Comparison of ENCODE assay signal across 33 cellular contexts in genomic region chrX:35499071-35499862, GRCh38.
"Had no signal": no experiment of that assay in that cellular context is flagged by ENCODE, and none has a peak within 500 bp of the region (broad histone marks: within the 10 kb centered on the region; RNA-seq: fewer than 3 reads in every experiment).

No MANE protein-coding gene starts in this region.

- ATAC-seq: activated CD8-positive, alpha-beta T cell treated with anti-CD3 and anti-CD28 coated beads for 36 hours; activated naive CD4-positive, alpha-beta T cell treated with anti-CD3 and anti-CD28 coated beads, Interleukin-2, amount 50 U/mL, for 72 hours; activated T-cell treated with anti-CD3 and anti-CD28 coated beads, Interleukin-2, amount 50 U/mL, for 4 hours; activated T-cell treated with anti-CD3 and anti-CD28 coated beads, Interleukin-2, amount 50 U/mL, for 72 hours; activated T-helper 17 cell treated with anti-CD3 and anti-CD28 coated beads, Interleukin-2, amount 50 U/mL, for 72 hours; body of pancreas had no signal

- H3K4me1 Mint-ChIP-seq: activated B cell treated with CpG ODN at 0.5 μM for 24 hours; activated CD4-positive, alpha-beta T cell treated with anti-CD3 and anti-CD28 coated beads, Interleukin-2, amount 10 ng/mL, durations not matched to agents 24 days and 14 days; activated naive CD8-positive, alpha-beta T cell treated with anti-CD3 and anti-CD28 coated beads for 36 hours; activated T-helper 17 cell treated with anti-CD3 and anti-CD28 coated beads, Interleukin-2, amount 50 U/mL, for 72 hours had no signal

- H3K36me3 Mint-ChIP-seq: activated CD4-positive, alpha-beta memory T cell treated with anti-CD3 and anti-CD28 coated beads for 36 hours; activated naive CD4-positive, alpha-beta T cell treated with anti-CD3 and anti-CD28 coated beads, Interleukin-2, amount 50 U/mL, for 72 hours; activated naive CD8-positive, alpha-beta T cell treated with anti-CD3 and anti-CD28 coated beads for 36 hours had no signal

- H3K9me3 Mint-ChIP-seq: activated B cell treated with CpG ODN at 0.5 μM for 24 hours; activated CD4-positive, alpha-beta memory T cell treated with anti-CD3 and anti-CD28 coated beads for 36 hours; activated CD4-positive, alpha-beta T cell treated with anti-CD3 and anti-CD28 coated beads, Interleukin-2, amount 10 ng/mL, durations not matched to agents 24 days and 14 days; activated naive CD4-positive, alpha-beta T cell treated with anti-CD3 and anti-CD28 coated beads, Interleukin-2, amount 50 U/mL, for 72 hours; activated naive CD8-positive, alpha-beta T cell treated with anti-CD3 and anti-CD28 coated beads for 36 hours; activated T-cell treated with anti-CD3 and anti-CD28 coated beads, Interleukin-2, amount 50 U/mL, for 4 hours; T-helper 2 cell treated with Interferon-gamma antibody and Interleukin-4, amounts not matched to agents 5 μg/mL and 100 μg/mL, for 36 hours had no signal

- H3K4me3 Mint-ChIP-seq: activated B cell treated with CpG ODN at 0.5 μM for 24 hours; activated CD4-positive, alpha-beta memory T cell treated with anti-CD3 and anti-CD28 coated beads for 36 hours; activated CD4-positive, alpha-beta T cell treated with anti-CD3 and anti-CD28 coated beads, Interleukin-2, amount 10 ng/mL, durations not matched to agents 24 days and 14 days; activated CD8-positive, alpha-beta T cell treated with anti-CD3 and anti-CD28 coated beads for 36 hours; activated naive CD4-positive, alpha-beta T cell treated with anti-CD3 and anti-CD28 coated beads for 36 hours; activated naive CD8-positive, alpha-beta T cell treated with anti-CD3 and anti-CD28 coated beads for 36 hours; activated T-cell treated with anti-CD3 and anti-CD28 coated beads, Interleukin-2, amount 50 U/mL, for 4 hours; activated T-cell treated with anti-CD3 and anti-CD28 coated beads, Interleukin-2, amount 50 U/mL, for 72 hours; activated T-helper 1 cell treated with anti-CD3 and anti-CD28 coated beads, Interleukin-12 subunit alpha, Interleukin-12 subunit beta, Interleukin-2, Interleukin-4 antibody, amounts not matched to agents 30 ng/mL and 10 ng/mL and 1 ng/mL, durations not matched to agents 14 hours and 24 hours and 36 hours; activated T-helper 17 cell treated with anti-CD3 and anti-CD28 coated beads, Interleukin-2, amount 50 U/mL, for 72 hours; T-helper 1 cell treated with Interleukin-12 subunit alpha and Interleukin-12 subunit beta and Interleukin-4 antibody, amounts not matched to agents 30 μg/mL and 1 μg/mL, for 36 hours; T-helper 2 cell treated with Interferon-gamma antibody and Interleukin-4, amounts not matched to agents 5 μg/mL and 100 μg/mL, for 36 hours had no signal

- H3K27me3 Mint-ChIP-seq: activated B cell treated with CpG ODN at 0.5 μM for 24 hours; activated CD4-positive, alpha-beta memory T cell treated with anti-CD3 and anti-CD28 coated beads for 36 hours; activated CD4-positive, alpha-beta T cell treated with anti-CD3 and anti-CD28 coated beads, Interleukin-2, amount 10 ng/mL, durations not matched to agents 24 days and 14 days; activated CD8-positive, alpha-beta T cell treated with anti-CD3 and anti-CD28 coated beads for 36 hours; activated naive CD8-positive, alpha-beta T cell treated with anti-CD3 and anti-CD28 coated beads for 36 hours; activated T-helper 17 cell treated with anti-CD3 and anti-CD28 coated beads, Interleukin-2, amount 50 U/mL, for 72 hours had no signal

- H3K36me3 ChIP-seq: adrenal gland, brain microvascular endothelial cell, breast epithelium, colonic mucosa had no signal

- H3K27ac Mint-ChIP-seq: activated B cell treated with CpG ODN at 0.5 μM for 24 hours; activated CD4-positive, alpha-beta memory T cell treated with anti-CD3 and anti-CD28 coated beads for 36 hours; activated CD4-positive, alpha-beta T cell treated with anti-CD3 and anti-CD28 coated beads, Interleukin-2, amount 10 ng/mL, durations not matched to agents 24 days and 14 days; activated CD8-positive, alpha-beta T cell treated with anti-CD3 and anti-CD28 coated beads for 36 hours; activated naive CD4-positive, alpha-beta T cell treated with anti-CD3 and anti-CD28 coated beads for 36 hours; activated naive CD4-positive, alpha-beta T cell treated with anti-CD3 and anti-CD28 coated beads, Interleukin-2, amount 50 U/mL, for 72 hours; activated naive CD8-positive, alpha-beta T cell treated with anti-CD3 and anti-CD28 coated beads for 36 hours; activated T-cell treated with anti-CD3 and anti-CD28 coated beads, Interleukin-2, amount 50 U/mL, for 72 hours; activated T-helper 1 cell treated with anti-CD3 and anti-CD28 coated beads, Interleukin-12 subunit alpha, Interleukin-12 subunit beta, Interleukin-2, Interleukin-4 antibody, amounts not matched to agents 30 ng/mL and 10 ng/mL and 1 ng/mL, durations not matched to agents 14 hours and 24 hours and 36 hours; activated T-helper 17 cell treated with anti-CD3 and anti-CD28 coated beads, Interleukin-2, amount 50 U/mL, for 72 hours; T-helper 1 cell treated with Interleukin-12 subunit alpha and Interleukin-12 subunit beta and Interleukin-4 antibody, amounts not matched to agents 30 μg/mL and 1 μg/mL, for 36 hours; T-helper 2 cell treated with Interferon-gamma antibody and Interleukin-4, amounts not matched to agents 5 μg/mL and 100 μg/mL, for 36 hours had no signal

- H3K27ac ChIP-seq: adrenal gland, body of pancreas, brain microvascular endothelial cell, breast epithelium, colonic mucosa, VCaP had no signal

- DNase-seq: activated B cell treated with CpG ODN at 0.5 μM for 24 hours; activated CD4-positive, alpha-beta memory T cell treated with anti-CD3 and anti-CD28 coated beads for 36 hours; activated CD4-positive, alpha-beta T cell treated with anti-CD3 and anti-CD28 coated beads for 4 hours; activated CD4-positive, alpha-beta T cell treated with anti-CD3 and anti-CD28 coated beads, Interleukin-2, amount 10 ng/mL, durations not matched to agents 24 days and 14 days; activated CD4-positive, alpha-beta T cell treated with anti-CD3 and anti-CD28 coated beads, Interleukin-2, amount 50 U/mL, for 1 hour; activated CD4-positive, alpha-beta T cell treated with anti-CD3 and anti-CD28 coated beads, Interleukin-2, amount 50 U/mL, for 4 hours; activated CD4-positive, CD25-positive, alpha-beta regulatory T cell treated with anti-CD3 and anti-CD28 coated beads, Interleukin-2, amount 50 U/mL, for 72 hours; activated CD8-positive, alpha-beta memory T cell treated with anti-CD3 and anti-CD28 coated beads, Interleukin-2, amount 50 U/mL, for 4 hours; activated CD8-positive, alpha-beta T cell treated with anti-CD3 and anti-CD28 coated beads for 36 hours; activated effector memory CD4-positive, alpha-beta T cell treated with anti-CD3 and anti-CD28 coated beads, Interleukin-2, amount 50 U/mL, for 16 hours; activated naive CD4-positive, alpha-beta T cell; activated naive CD4-positive, alpha-beta T cell treated with anti-CD3 and anti-CD28 coated beads for 36 hours; activated naive CD4-positive, alpha-beta T cell treated with anti-CD3 and anti-CD28 coated beads, Interleukin-2, amount 50 U/mL, for 16 hours; activated naive CD8-positive, alpha-beta T cell treated with anti-CD3 and anti-CD28 coated beads for 36 hours; activated T-cell treated with anti-CD3 and anti-CD28 coated beads for 4 hours; activated T-cell treated with anti-CD3 and anti-CD28 coated beads, Interleukin-2, amount 50 U/mL, for 1 hour; activated T-cell treated with anti-CD3 and anti-CD28 coated beads, Interleukin-2, amount 50 U/mL, for 4 hours; activated T-cell treated with anti-CD3 and anti-CD28 coated beads, Interleukin-2, amount 50 U/mL, for 72 hours; adrenal gland; amniotic stem cell; body of pancreas; brain microvascular endothelial cell; central memory CD4-positive, alpha-beta T cell; colonic mucosa; T-helper 2 cell; T-helper 9 cell had no signal

- H3K4me3 ChIP-seq: adrenal gland, body of pancreas, breast epithelium, colonic mucosa had no signal

- H3K9me3 ChIP-seq: adrenal gland, body of pancreas, breast epithelium, colonic mucosa had no signal

- H3K27me3 ChIP-seq: adrenal gland, body of pancreas, brain microvascular endothelial cell, colonic mucosa had no signal

- H3K4me1 ChIP-seq: adrenal gland, body of pancreas, breast epithelium, colonic mucosa had no signal
